ENCODE assay signal across 8 cellular contexts in the genomic region with DNA sequence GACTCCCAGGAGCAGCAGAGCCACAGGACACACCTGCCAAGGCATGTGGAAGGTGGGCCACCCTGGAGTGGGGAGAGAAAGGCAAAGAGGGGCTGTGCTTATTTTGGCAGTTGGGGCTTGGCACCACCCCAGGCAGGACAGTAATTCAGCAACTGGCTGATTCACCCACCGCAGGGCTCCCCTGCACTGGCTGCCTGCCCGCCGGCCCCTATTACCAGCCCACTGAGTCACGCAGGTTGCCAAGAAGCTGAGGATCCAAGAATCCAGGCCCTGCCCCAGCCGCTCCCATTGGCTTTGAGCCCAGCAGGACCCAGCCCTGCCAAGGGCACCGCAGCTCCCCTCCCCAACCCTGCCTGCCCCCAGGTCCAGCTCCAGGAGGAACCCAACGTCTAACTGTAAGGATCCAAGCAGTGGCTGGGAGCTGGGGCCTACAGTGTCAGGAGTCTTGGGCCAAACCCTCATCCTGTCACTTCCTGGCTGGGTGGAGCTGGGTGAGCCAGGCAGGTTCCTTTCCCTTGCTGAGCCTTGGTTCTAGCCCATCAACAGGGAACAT. TPM values are rescaled to one million over a fixed set of nuclear protein-coding genes. Genes with fewer than 3 reads are reported as not detected.
A peak's percentile ranks its signal among the peaks of the same experiment; 100 is the strongest.
DNase-seq lines count a peak whose midpoint lies in the region; ATAC-seq and TF ChIP-seq lines count a peak whose summit lies in the region.

No MANE protein-coding gene starts in this region.

- TF ChIP-seq CTCF in heart left ventricle (IDR thresholded peaks at IDR 0.05): no peak
- no peak for TF ChIP-seq CTCF in neural progenitor cell (IDR thresholded peaks at IDR 0.05)

- H3K27ac Mint-ChIP-seq in activated naive CD8-positive, alpha-beta T cell treated with anti-CD3 and anti-CD28 coated beads, Interleukin-2, amount 10 ng/mL, durations not matched to agents 7 days and 5 days: peak overlapping the region; percentile 99
- no peak overlapping the region for H3K27ac Mint-ChIP-seq in neural progenitor cell

- H3K27me3 ChIP-seq in NT2/D1 (ENCODE audit: insufficient read depth, insufficient read length) (no peaks in the 10 kb centered on the region), heart left ventricle (no peaks in the 10 kb centered on the region), skeletal muscle satellite cell (ENCODE audit: control insufficient read depth, insufficient read depth, low read length) (peaks cover 10% of the 10 kb centered on the region), neural progenitor cell (no peaks in the 10 kb centered on the region)

- H3K27ac ChIP-seq in heart left ventricle: peak overlapping the region; percentile 83 to 97 (median 92)
- H3K27ac ChIP-seq in neural progenitor cell: no peak overlapping the region

- intact Hi-C loops in heart left ventricle (cut with DNase I): loop anchor here in 1 of 10 donors (2.0 kb wide), 1 partner anchor 18 kb away; no protein-coding TSS in a partner anchor

- H3K4me3 ChIP-seq in NT2/D1 (ENCODE audit: insufficient read length, low read depth): no peak overlapping the region
- H3K4me3 ChIP-seq in heart left ventricle: no peak overlapping the region
- H3K4me3 ChIP-seq in skeletal muscle satellite cell (ENCODE audit: low read length): no peak overlapping the region
- no peak overlapping the region for H3K4me3 ChIP-seq in neural progenitor cell

- peaks cover 99% of the 10 kb centered on the region for H4K20me1 ChIP-seq in neural progenitor cell (ENCODE audit: low read depth)

- no peak overlapping the region for H2AFZ ChIP-seq in neural progenitor cell (replicated peaks)

- DNase-seq in COR-L47 (lab: John Stamatoyannopoulos, UW) (peak; percentile 94), NT2/D1 (ENCODE audit: low read depth, low spot score) (no peak), heart left ventricle (peak in 4 of 5 donors; percentile 54 to 79 (median 64)), neural progenitor cell (ENCODE audit: low spot score) (no peak)
- DNase-seq in activated naive CD8-positive, alpha-beta T cell treated with anti-CD3 and anti-CD28 coated beads, Interleukin-2, amount 10 ng/mL, durations not matched to agents 7 days and 5 days: no peak

- H3K9me3 ChIP-seq in NT2/D1 (ENCODE audit: insufficient read depth, low read length) (no peaks in the 10 kb centered on the region), heart left ventricle (no peaks in the 10 kb centered on the region), skeletal muscle satellite cell (replicated peaks; ENCODE audit: low read length) (no peaks in the 10 kb centered on the region), neural progenitor cell (ENCODE audit: low read depth) (no peaks in the 10 kb centered on the region)

- H3K4me3 Mint-ChIP-seq in activated naive CD8-positive, alpha-beta T cell treated with anti-CD3 and anti-CD28 coated beads, Interleukin-2, amount 10 ng/mL, durations not matched to agents 7 days and 5 days: peak overlapping the region; percentile 51
- H3K4me3 Mint-ChIP-seq in neural progenitor cell: no peak overlapping the region

- peaks cover 56% of the 10 kb centered on the region for H3K4me1 Mint-ChIP-seq in activated naive CD8-positive, alpha-beta T cell treated with anti-CD3 and anti-CD28 coated beads, Interleukin-2, amount 10 ng/mL, durations not matched to agents 7 days and 5 days
- peaks cover 34% of the 10 kb centered on the region for H3K4me1 Mint-ChIP-seq in neural progenitor cell

- H3K4me1 ChIP-seq in NT2/D1 (ENCODE audit: insufficient read depth, insufficient read length): peaks cover 28% of the 10 kb centered on the region
- peaks cover 25 to 88% (median 53%) of the 10 kb centered on the region in 12 donors for H3K4me1 ChIP-seq in heart left ventricle
- peaks cover 41% of the 10 kb centered on the region for H3K4me1 ChIP-seq in skeletal muscle satellite cell (ENCODE audit: control insufficient read depth, insufficient read depth, low read length)
- H3K4me1 ChIP-seq in neural progenitor cell: peaks cover 13% of the 10 kb centered on the region

- POLR2A ChIA-PET in activated naive CD8-positive, alpha-beta T cell treated with anti-CD3 and anti-CD28 coated beads, Interleukin-2, amount 10 ng/mL, durations not matched to agents 7 days and 5 days (lab: Charles Lee): interaction anchor here (0.8 to 3.3 kb wide), 4 partner anchors 9 to 105 kb away, joined by 3 to 13 read pairs (median 6); a partner anchor contains a TSS

- no peaks in the 10 kb centered on the region for H3K27me3 Mint-ChIP-seq in activated naive CD8-positive, alpha-beta T cell treated with anti-CD3 and anti-CD28 coated beads, Interleukin-2, amount 10 ng/mL, durations not matched to agents 7 days and 5 days
- H3K27me3 Mint-ChIP-seq in neural progenitor cell (ENCODE audit: insufficient read depth, low read depth): peaks cover 9% of the 10 kb centered on the region

- ATAC-seq in activated naive CD8-positive, alpha-beta T cell treated with anti-CD3 and anti-CD28 coated beads, Interleukin-2, amount 10 ng/mL, durations not matched to agents 7 days and 5 days (ENCODE audit: low read depth): no peak
- ATAC-seq in heart left ventricle (peak in 3 of 4 donors; percentile 5 to 31 (median 16)), HG03521 (IDR thresholded peaks at IDR 0.05; ENCODE audit: unreplicated experiment) (no peak), HG02759 (IDR thresholded peaks at IDR 0.05; ENCODE audit: unreplicated experiment) (no peak)

- peak overlapping the region; percentile 75 for H3K4me2 ChIP-seq in skeletal muscle satellite cell (ENCODE audit: low read length)
- no peak overlapping the region for H3K4me2 ChIP-seq in neural progenitor cell

- no peaks in the 10 kb centered on the region for H3F3A ChIP-seq in neural progenitor cell (ENCODE audit: low read depth)

- H3K9me3 Mint-ChIP-seq in activated naive CD8-positive, alpha-beta T cell treated with anti-CD3 and anti-CD28 coated beads, Interleukin-2, amount 10 ng/mL, durations not matched to agents 7 days and 5 days: no peaks in the 10 kb centered on the region
- no peaks in the 10 kb centered on the region for H3K9me3 Mint-ChIP-seq in neural progenitor cell

- H3K9ac ChIP-seq in NT2/D1 (ENCODE audit: insufficient read length, low read depth) (peak overlapping the region; percentile 21), skeletal muscle satellite cell (ENCODE audit: low read depth, low read length) (peak overlapping the region; percentile 69), neural progenitor cell (no peak overlapping the region)

- peak in 1 of 2 donors; percentile 10 for TF ChIP-seq POLR2A in heart left ventricle (IDR thresholded peaks at IDR 0.05)

- H3K36me3 Mint-ChIP-seq in activated naive CD8-positive, alpha-beta T cell treated with anti-CD3 and anti-CD28 coated beads, Interleukin-2, amount 10 ng/mL, durations not matched to agents 7 days and 5 days: peaks cover 6% of the 10 kb centered on the region
- no peaks in the 10 kb centered on the region for H3K36me3 Mint-ChIP-seq in neural progenitor cell

- peaks cover 8% of the 10 kb centered on the region for H3K79me2 ChIP-seq in neural progenitor cell (ENCODE audit: low read depth)

- H3K36me3 ChIP-seq in NT2/D1 (ENCODE audit: insufficient read depth, insufficient read length, low read length) (peaks cover 14% of the 10 kb centered on the region), heart left ventricle (no peaks in the 10 kb centered on the region), skeletal muscle satellite cell (ENCODE audit: insufficient read depth, low read length) (no peaks in the 10 kb centered on the region), neural progenitor cell (no peaks in the 10 kb centered on the region)

- WGBS in heart left ventricle, 4 donors: 23 to 46% (median 33%) methylated on average over 3 to 7 of the region's 7 CpGs; no CpG with 5 or more reads in 1 of the 4 donors

RNA-seq across cellular contexts. Expression of a gene that starts 14.2 kb away (rescaled TPM):
- 100 to 1,000 TPM; 130 to 134 TPM for total RNA-seq in activated naive CD8-positive, alpha-beta T cell treated with anti-CD3 and anti-CD28 coated beads, Interleukin-2, amount 10 ng/mL, durations not matched to agents 7 days and 5 days
- 10 to 100 TPM; 17.8 to 70.1 (median 26.6) TPM for total RNA-seq in heart left ventricle
- polyA plus RNA-seq in heart left ventricle: 10 to 100 TPM; 18.3 to 24.8 TPM
- 15.0 and 18.1 TPM in 2 replicates for total RNA-seq in skeletal muscle satellite cell (2012; rRNA removed)
- 24.1 and 58.8 TPM in 2 replicates for total RNA-seq in neural progenitor cell (ENCODE audit: low replicate concordance)

RNA-seq across cellular contexts. Expression of a gene that starts 28.4 kb away (rescaled TPM):
- 1 to 10 TPM; 4.0 to 4.5 TPM for total RNA-seq in activated naive CD8-positive, alpha-beta T cell treated with anti-CD3 and anti-CD28 coated beads, Interleukin-2, amount 10 ng/mL, durations not matched to agents 7 days and 5 days
- total RNA-seq in heart left ventricle (10 to 100 TPM in 2 of 9 donors, 1 to 10 TPM in 7; 4.6 to 22.5 (median 7.1) TPM), neural progenitor cell (ENCODE audit: low replicate concordance) (2.0 and 3.0 TPM in 2 replicates)
- 1 to 10 TPM; 5.4 to 7.0 TPM for polyA plus RNA-seq in heart left ventricle
- total RNA-seq in skeletal muscle satellite cell (2012; rRNA removed): under 0.01 and 1.3 TPM in 2 replicates

Comparison
In these comparisons a context has a peak if more than half of its experiments do, and no peak if none do; other contexts are left out.
1. DNase-seq: peak in COR-L47 (single experiment) and heart left ventricle (4 of 5); none in NT2/D1 (single experiment), activated naive CD8-positive, alpha-beta T cell treated with anti-CD3 and anti-CD28 coated beads, Interleukin-2, amount 10 ng/mL, durations not matched to agents 7 days and 5 days (single experiment) and neural progenitor cell (single experiment).
2. ATAC-seq: peak in heart left ventricle (3 of 4); none in activated naive CD8-positive, alpha-beta T cell treated with anti-CD3 and anti-CD28 coated beads, Interleukin-2, amount 10 ng/mL, durations not matched to agents 7 days and 5 days (single experiment), HG03521 (single experiment) and HG02759 (single experiment).